Comparison of ENCODE assay signal across 12 cellular contexts in genomic region chr5:136057401-136057951, GRCh38. TPM values are rescaled to one million over a fixed set of nuclear protein-coding genes. Genes with fewer than 3 reads are reported as not detected.
DNase-seq lines count a peak whose midpoint lies in the region; ATAC-seq and TF ChIP-seq lines count a peak whose summit lies in the region.
"Had no signal": no experiment of that assay in that cellular context is flagged by ENCODE, and none has a peak within 500 bp of the region (broad histone marks: within the 10 kb centered on the region; RNA-seq: fewer than 3 reads in every experiment).

No MANE protein-coding gene starts in this region.

- H3K9me3 ChIP-seq in MG63 (no peaks in the 10 kb centered on the region), stomach smooth muscle (ENCODE audit: control insufficient read depth in 2 of 2, low read length in 2 of 2) (no peaks in the 10 kb centered on the region)
- H3K9me3 ChIP-seq in naive thymus-derived CD4-positive, alpha-beta T cell (ENCODE audit: control insufficient read depth in 2 of 3, low read length in 3 of 3): no peaks in the 10 kb centered on the region

- no peak overlapping the region for H3K4me3 ChIP-seq in MG63
- H3K4me3 ChIP-seq in astrocyte of the spinal cord (ENCODE audit: low read depth, low read length): no peak overlapping the region
- peak overlapping the region; percentile 0 to 30 for H3K4me3 ChIP-seq in stomach smooth muscle (ENCODE audit: low read length in 2 of 2)
- H3K4me3 ChIP-seq in naive thymus-derived CD4-positive, alpha-beta T cell (ENCODE audit: low read length): no peak overlapping the region

- CTCF ChIA-PET in naive thymus-derived CD4-positive, alpha-beta T cell (lab: Charles Lee): no interaction called here

- peaks cover 0 to 3% (median 0%) of the 10 kb centered on the region in 7 donors for H3K4me1 Mint-ChIP-seq in naive thymus-derived CD4-positive, alpha-beta T cell
- H3K4me1 Mint-ChIP-seq: activated CD8-positive, alpha-beta memory T cell treated with anti-CD3 and anti-CD28 coated beads, Interleukin-2, amount 10 ng/mL, durations not matched to agents 7 days and 5 days; immature natural killer cell had no signal

- intact Hi-C loops in naive thymus-derived CD4-positive, alpha-beta T cell (cut with micrococcal nuclease): no loop called here

- DNase-seq in MG63 (peak; percentile 65), astrocyte of the spinal cord (ENCODE audit: low read depth, low spot score) (peak; percentile 73), islet precursor cell (peak; percentile 72), GM19240 (ENCODE audit: insufficient read length, low spot score) (no peak)
- DNase-seq in naive thymus-derived CD4-positive, alpha-beta T cell: no peak
- DNase-seq: activated CD8-positive, alpha-beta memory T cell treated with anti-CD3 and anti-CD28 coated beads, Interleukin-2, amount 10 ng/mL, durations not matched to agents 7 days and 5 days; cortex of kidney; immature natural killer cell; NCI-H2171; stimulated activated naive CD4-positive, alpha-beta T cell treated with Interleukin-2 at 50 U/mL for 16 hours had no signal

- POLR2A ChIA-PET in naive thymus-derived CD4-positive, alpha-beta T cell (lab: Charles Lee): no interaction called here

- H3K36me3 Mint-ChIP-seq in naive thymus-derived CD4-positive, alpha-beta T cell: no peaks in the 10 kb centered on the region
- H3K36me3 Mint-ChIP-seq: activated CD8-positive, alpha-beta memory T cell treated with anti-CD3 and anti-CD28 coated beads, Interleukin-2, amount 10 ng/mL, durations not matched to agents 7 days and 5 days; immature natural killer cell had no signal

- no peaks in the 10 kb centered on the region for H3K9me3 Mint-ChIP-seq in naive thymus-derived CD4-positive, alpha-beta T cell
- H3K9me3 Mint-ChIP-seq: immature natural killer cell had no signal

- peaks cover 88% of the 10 kb centered on the region for H3K36me3 ChIP-seq in MG63
- H3K36me3 ChIP-seq in stomach smooth muscle (ENCODE audit: control insufficient read depth in 2 of 2, insufficient read depth in 2 of 2, low read length in 2 of 2): peaks cover 19 to 29% of the 10 kb centered on the region in 2 donors
- no peaks in the 10 kb centered on the region for H3K36me3 ChIP-seq in naive thymus-derived CD4-positive, alpha-beta T cell (ENCODE audit: control insufficient read depth in 2 of 3, insufficient read depth in 3 of 3, low read length in 3 of 3)

- TF ChIP-seq CTCF in astrocyte of the spinal cord (IDR thresholded peaks at IDR 0.05; ENCODE audit: low read depth, low read length): no peak

- no peaks in the 10 kb centered on the region for H3K27me3 ChIP-seq in MG63
- no peaks in the 10 kb centered on the region for H3K27me3 ChIP-seq in stomach smooth muscle (ENCODE audit: control insufficient read depth in 1 of 2, insufficient read depth in 2 of 2, low read length in 2 of 2)
- H3K27me3 ChIP-seq in naive thymus-derived CD4-positive, alpha-beta T cell (ENCODE audit: control insufficient read depth in 2 of 2, insufficient read depth in 2 of 2, low read length in 2 of 2): no peaks in the 10 kb centered on the region

- peak overlapping the region; percentile 52 to 72 for H3K9ac ChIP-seq in stomach smooth muscle (ENCODE audit: low read length in 2 of 2)

- peaks cover 0 to 9% (median 4%) of the 10 kb centered on the region in 5 donors for H3K27me3 Mint-ChIP-seq in naive thymus-derived CD4-positive, alpha-beta T cell

- in situ Hi-C loops in astrocyte of the spinal cord (cut with HindIII; ENCODE audit: low sequenced_read_pairs): no loop called here

- H3K4me1 ChIP-seq in stomach smooth muscle (ENCODE audit: control insufficient read depth, insufficient read depth, low read length): peaks cover 56% of the 10 kb centered on the region
- H3K4me1 ChIP-seq in naive thymus-derived CD4-positive, alpha-beta T cell (ENCODE audit: control insufficient read depth in 2 of 2, insufficient read depth in 2 of 2, low read length in 2 of 2): no peaks in the 10 kb centered on the region

- H3K27ac Mint-ChIP-seq in naive thymus-derived CD4-positive, alpha-beta T cell: no peak overlapping the region
- H3K27ac Mint-ChIP-seq: activated CD8-positive, alpha-beta memory T cell treated with anti-CD3 and anti-CD28 coated beads, Interleukin-2, amount 10 ng/mL, durations not matched to agents 7 days and 5 days had no signal

- no peak overlapping the region for H3K4me3 Mint-ChIP-seq in naive thymus-derived CD4-positive, alpha-beta T cell
- H3K4me3 Mint-ChIP-seq: activated CD8-positive, alpha-beta memory T cell treated with anti-CD3 and anti-CD28 coated beads, Interleukin-2, amount 10 ng/mL, durations not matched to agents 7 days and 5 days; immature natural killer cell had no signal

- ATAC-seq in naive thymus-derived CD4-positive, alpha-beta T cell: no peak
- no peak for ATAC-seq in HG03342 (IDR thresholded peaks at IDR 0.05; ENCODE audit: unreplicated experiment)
- ATAC-seq: activated CD8-positive, alpha-beta memory T cell treated with anti-CD3 and anti-CD28 coated beads, Interleukin-2, amount 10 ng/mL, durations not matched to agents 7 days and 5 days had no signal

- peak overlapping the region; percentile 95 for H3K27ac ChIP-seq in stomach smooth muscle (ENCODE audit: low read length)
- H3K27ac ChIP-seq in naive thymus-derived CD4-positive, alpha-beta T cell (ENCODE audit: low read depth, low read length): no peak overlapping the region

RNA-seq across cellular contexts. Expression of gene TGFBI, which starts 28.7 kb away (rescaled TPM):
- 2,057 and 2,194 TPM in 2 replicates for total RNA-seq in MG63 (2014; rRNA removed; shearing (Covaris generic); ENCODE audit: low replicate concordance)
- total RNA-seq in naive thymus-derived CD4-positive, alpha-beta T cell: 100 to 1,000 TPM in 1 of 5 experiments, 10 to 100 TPM in 3, not detected in 1; 18.1 to 167 (median 20.5) TPM
- polyA plus RNA-seq in naive thymus-derived CD4-positive, alpha-beta T cell: under 1 TPM; 0.07 to 0.32 TPM

Comparison
In these comparisons a context has a peak if more than half of its experiments do, and no peak if none do; other contexts are left out.
1. DNase-seq: peak in MG63 (single experiment), astrocyte of the spinal cord (single experiment) and islet precursor cell (single experiment); none in GM19240 (single experiment) and naive thymus-derived CD4-positive, alpha-beta T cell (0 of 9).
2. H3K4me3 ChIP-seq: peak in stomach smooth muscle (2 of 2); none in MG63 (single experiment), astrocyte of the spinal cord (single experiment) and naive thymus-derived CD4-positive, alpha-beta T cell (single experiment).
3. RNA of gene TGFBI, which starts 28.7 kb away (total RNA-seq): 2,057 to 2,194 TPM in MG63; 18.1 to 167 TPM in naive thymus-derived CD4-positive, alpha-beta T cell; every median in the first group is over 10 times any median in the second.